ENCODE assay signal across 1 cellular context in genomic region chr2:65227035-65227470, GRCh38.
A peak's percentile ranks its signal among the peaks of the same experiment; 100 is the strongest.
TF ChIP-seq lines count a peak whose summit lies in the region.

No MANE protein-coding gene starts in this region.

TF ChIP-seq in HepG2, 621 proteins besides CTCF, POLR2A, EP300 and RAD21 (continued from another document):
- peak; percentile 33; the same call in 1 of the 2 replicates for TF ChIP-seq NFAT5 (CRISPR knock-in tag; IDR thresholded peaks at IDR 0.05)
